Comparison of ENCODE assay signal across 16 cellular contexts in the genomic region with DNA sequence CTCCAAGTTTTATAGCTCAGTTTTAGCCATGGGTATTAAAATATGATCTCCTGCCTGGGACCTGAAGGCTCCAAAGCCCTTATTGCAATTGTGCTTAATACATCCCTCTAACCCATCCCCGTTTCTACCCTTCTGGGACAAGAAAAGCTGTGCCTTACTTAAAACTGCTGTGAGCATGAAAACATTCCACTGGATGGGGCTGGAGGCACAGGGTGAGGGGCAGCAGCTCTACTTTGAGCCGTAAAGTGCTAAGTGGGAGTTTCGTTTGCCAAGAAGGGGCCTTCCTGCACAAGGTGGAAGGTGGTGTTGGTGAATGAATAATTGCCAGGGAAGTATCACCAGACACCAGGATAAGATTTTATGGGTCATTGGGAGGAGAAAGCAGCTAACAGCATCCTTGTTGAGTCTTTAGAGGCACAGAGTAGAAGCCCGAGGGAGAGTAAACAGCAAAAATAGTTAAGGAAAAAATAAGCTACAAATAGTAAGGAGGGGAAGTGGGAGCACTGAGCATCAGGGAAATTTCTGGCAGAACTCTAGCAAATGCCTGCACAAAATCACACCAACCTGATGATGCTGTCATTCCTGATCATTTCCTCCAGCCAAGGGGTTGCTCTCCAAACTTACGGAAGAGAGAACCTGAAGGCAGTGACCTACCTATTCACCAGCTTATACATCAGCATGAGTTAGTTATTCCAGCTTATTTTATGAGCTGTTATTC.
A peak's percentile ranks its signal among the peaks of the same experiment; 100 is the strongest.
DNase-seq lines count a peak whose midpoint lies in the region; ATAC-seq and TF ChIP-seq lines count a peak whose summit lies in the region.
"Had no signal": no experiment of that assay in that cellular context is flagged by ENCODE, and none has a peak within 500 bp of the region (broad histone marks: within the 10 kb centered on the region; RNA-seq: fewer than 3 reads in every experiment).

No MANE protein-coding gene starts in this region.

- no peaks in the 10 kb centered on the region for H3K36me3 ChIP-seq in cardiac muscle cell
- H3K36me3 ChIP-seq in brain microvascular endothelial cell (replicated peaks), result no peaks in the 10 kb centered on the region
- no peaks in the 10 kb centered on the region for H3K36me3 ChIP-seq in kidney epithelial cell (ENCODE audit: control insufficient read depth, insufficient read depth, low read length)
- H3K36me3 ChIP-seq in upper lobe of right lung, result no peaks in the 10 kb centered on the region
- H3K36me3 ChIP-seq: lower lobe of right lung had no signal

- DNase-seq in cardiac muscle cell (ENCODE audit: low read depth in 1 of 2, low spot score in 1 of 2) (peak; percentile 47 to 69), cardiac septum (ENCODE audit: low spot score) (no peak), brain microvascular endothelial cell (no peak), kidney epithelial cell (ENCODE audit: low read depth) (no peak), upper lobe of right lung (no peak), dedifferentiated amniotic fluid mesenchymal stem cell (ENCODE audit: extremely low spot score) (no peak), NCI-H187 (lab: John Stamatoyannopoulos, UW) (no peak)
- DNase-seq in effector CD8-positive, alpha-beta T cell (lab: John Stamatoyannopoulos, UW), result no peak
- DNase-seq: activated CD8-positive, alpha-beta T cell treated with anti-CD3 and anti-CD28 coated beads for 36 hours; activated effector memory CD4-positive, alpha-beta T cell treated with anti-CD3 and anti-CD28 coated beads, Interleukin-2, amount 50 U/mL, for 16 hours; COR-L47; KBM-7; lower lobe of right lung; NCI-H1417 treated with DMSO at 0.1 percent for 48 hours; NCI-H524 treated with DMSO at 0.1 percent for 48 hours; RPMI8226 had no signal

- ATAC-seq in upper lobe of right lung, result no peak

- H3K9me3 ChIP-seq in cardiac muscle cell (ENCODE audit: low read depth) (no peaks in the 10 kb centered on the region), upper lobe of right lung (no peaks in the 10 kb centered on the region)
- H3K9me3 ChIP-seq: lower lobe of right lung had no signal

- peak; percentile 32 for TF ChIP-seq CTCF in cardiac muscle cell (IDR thresholded peaks at IDR 0.05; ENCODE audit: low read depth, low read length)
- peak; percentile 55 for TF ChIP-seq CTCF in brain microvascular endothelial cell (IDR thresholded peaks at IDR 0.05; ENCODE audit: low read depth, low read length, missing control alignments)
- peak; percentile 14 for TF ChIP-seq CTCF in kidney epithelial cell (IDR thresholded peaks at IDR 0.05; ENCODE audit: insufficient read depth, low read length, poor library complexity, severe bottlenecking)
- TF ChIP-seq CTCF in upper lobe of right lung (IDR thresholded peaks at IDR 0.05), result no peak

- intact Hi-C loops in cardiac septum (cut with DNase I) (no loop called here), upper lobe of right lung (cut with DNase I) (no loop called here)

- H3K27ac ChIP-seq in cardiac muscle cell (no peak overlapping the region), brain microvascular endothelial cell (peak overlapping the region; percentile 94), upper lobe of right lung (peak overlapping the region; percentile 61)

- in situ Hi-C loops in brain microvascular endothelial cell (cut with HindIII; ENCODE audit: low pct_ligation_motif_present, low sequenced_read_pairs), result loop anchor here (25.0 kb wide), 1 partner anchor 117 kb away; no protein-coding TSS in a partner anchor

- H3K4me3 ChIP-seq in cardiac muscle cell, result no peak overlapping the region
- H3K4me3 ChIP-seq in brain microvascular endothelial cell (ENCODE audit: low read depth, low read length), result no peak overlapping the region
- no peak overlapping the region for H3K4me3 ChIP-seq in kidney epithelial cell (ENCODE audit: low read depth, low read length)
- no peak overlapping the region for H3K4me3 ChIP-seq in upper lobe of right lung
- H3K4me3 ChIP-seq: lower lobe of right lung had no signal

- peaks cover 8% of the 10 kb centered on the region for H3K4me1 ChIP-seq in cardiac muscle cell (ENCODE audit: low read depth)
- peaks cover 17% of the 10 kb centered on the region for H3K4me1 ChIP-seq in upper lobe of right lung

- H3K27me3 ChIP-seq in cardiac muscle cell, result no peaks in the 10 kb centered on the region
- no peaks in the 10 kb centered on the region for H3K27me3 ChIP-seq in brain microvascular endothelial cell (replicated peaks)
- no peaks in the 10 kb centered on the region for H3K27me3 ChIP-seq in kidney epithelial cell (ENCODE audit: control insufficient read depth, insufficient read depth, low read length)
- no peaks in the 10 kb centered on the region for H3K27me3 ChIP-seq in upper lobe of right lung

Comparison
In these comparisons a context has a peak if more than half of its experiments do, and no peak if none do; other contexts are left out.
1. DNase-seq: peak in cardiac muscle cell (2 of 2); none in cardiac septum (single experiment), brain microvascular endothelial cell (single experiment), kidney epithelial cell (single experiment), upper lobe of right lung (single experiment), dedifferentiated amniotic fluid mesenchymal stem cell (single experiment), effector CD8-positive, alpha-beta T cell (single experiment) and NCI-H187 (0 of 2).